ENCODE assay signal across 2 cellular contexts in the genomic region with DNA sequence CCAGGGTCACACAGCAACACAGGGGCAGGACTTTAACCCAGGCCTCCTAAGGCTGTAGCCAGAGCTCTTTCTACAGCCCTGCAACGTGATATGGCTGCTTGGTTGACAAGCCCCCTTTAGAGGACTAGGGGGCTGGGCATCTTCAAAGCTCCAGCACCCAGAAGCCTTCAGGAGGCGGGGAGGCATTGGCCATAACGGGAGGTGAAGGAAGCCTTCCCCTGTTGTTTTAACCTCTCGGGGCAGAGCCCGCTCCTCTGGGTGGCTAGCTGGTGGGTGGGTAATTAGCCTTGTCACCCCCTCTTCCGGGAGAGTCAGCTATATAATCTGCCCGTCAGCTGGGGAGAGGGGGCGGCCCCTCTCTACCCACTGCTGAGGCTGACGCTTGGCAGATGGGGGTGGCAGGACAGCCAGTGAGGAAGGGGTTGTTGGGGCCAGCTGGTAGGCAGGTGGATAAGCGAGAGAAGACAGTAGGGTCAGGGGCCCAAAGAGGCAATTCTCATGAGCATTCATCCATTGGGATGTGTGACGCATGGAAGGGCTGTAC.
TF ChIP-seq lines count a peak whose summit lies in the region.

No MANE protein-coding gene starts in this region.

TF ChIP-seq in IMR-90, 13 proteins besides CTCF, POLR2A, EP300 and RAD21:
- TF ChIP-seq CHD1 (IDR thresholded peaks at IDR 0.05; ENCODE audit: low read depth, low read length) (no peak), SMC3 (IDR thresholded peaks at IDR 0.05; ENCODE audit: low read depth, low read length) (no peak), RFX5 (IDR thresholded peaks at IDR 0.05; ENCODE audit: low read depth, low read length) (no peak)
TF ChIP-seq in IMR-90: peak in this region for 0.

TF ChIP-seq in H1, 55 proteins besides CTCF, POLR2A, EP300 and RAD21:
- no peak for TF ChIP-seq ZNF274 (IDR thresholded peaks at IDR 0.05; ENCODE audit: borderline replicate concordance, extremely low read depth, low read length)
- TF ChIP-seq RNF2 (IDR thresholded peaks at IDR 0.05; ENCODE audit: borderline replicate concordance, low read depth, low read length, missing control alignments, poor library complexity, severe bottlenecking): no peak
- TF ChIP-seq SIX5 (IDR thresholded peaks at IDR 0.05; ENCODE audit: low read depth, low read length): no peak
- TF ChIP-seq ASH2L (IDR thresholded peaks at IDR 0.05; ENCODE audit: low read length): no peak
- TF ChIP-seq HDAC6 (IDR thresholded peaks at IDR 0.05; ENCODE audit: low read depth, low read length): no peak
- no peak for TF ChIP-seq BRCA1 (IDR thresholded peaks at IDR 0.05; ENCODE audit: low read depth, low read length)
- TF ChIP-seq SUZ12 (IDR thresholded peaks at IDR 0.05; ENCODE audit: low read length): no peak
- no peak for TF ChIP-seq BCL11A (IDR thresholded peaks at IDR 0.05; ENCODE audit: low read depth in 2 of 2, low read length in 2 of 2)
- TF ChIP-seq ATF2 (IDR thresholded peaks at IDR 0.05; ENCODE audit: low read length): no peak
- no peak for TF ChIP-seq SRF (IDR thresholded peaks at IDR 0.05; ENCODE audit: low read depth, low read length)
- no peak for TF ChIP-seq CREB1 (IDR thresholded peaks at IDR 0.05)
- TF ChIP-seq POLR2AphosphoS5 (IDR thresholded peaks at IDR 0.05; ENCODE audit: low read depth, low read length): no peak
- TF ChIP-seq POU5F1 (IDR thresholded peaks at IDR 0.05; ENCODE audit: low read depth, low read length): no peak
- TF ChIP-seq CBX5 (IDR thresholded peaks at IDR 0.05; ENCODE audit: low read depth, low read length): no peak
- TF ChIP-seq GTF2F1 (IDR thresholded peaks at IDR 0.05; ENCODE audit: borderline replicate concordance, low read depth, low read length): no peak
- no peak for TF ChIP-seq MAFK (IDR thresholded peaks at IDR 0.05; ENCODE audit: low read depth, low read length)
- no peak for TF ChIP-seq EGR1 (IDR thresholded peaks at IDR 0.05; ENCODE audit: borderline replicate concordance, low read depth, low read length)
- TF ChIP-seq TBP (IDR thresholded peaks at IDR 0.05; ENCODE audit: low read depth, low read length): no peak
